30 cellular contexts compared by ENCODE assay signal in the genomic region with DNA sequence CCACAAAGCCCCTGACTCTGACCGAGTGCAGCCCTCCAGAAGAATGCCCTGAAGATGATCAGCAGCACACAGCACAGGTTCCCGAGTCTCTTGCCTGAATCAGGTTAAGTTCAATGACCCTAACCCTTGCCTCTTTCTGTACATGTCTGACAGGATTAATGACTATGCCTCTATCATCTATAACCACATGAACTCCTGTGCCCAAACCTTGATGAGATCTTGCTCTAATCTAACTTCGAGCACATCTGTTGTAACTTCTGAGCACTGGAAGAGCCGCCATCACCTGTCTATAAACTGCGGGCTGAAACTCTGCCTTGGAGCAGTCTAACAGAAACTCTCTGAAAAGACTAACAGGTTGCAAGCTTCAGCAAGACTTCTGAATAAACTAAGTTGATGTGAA. TPM values are rescaled to one million over a fixed set of nuclear protein-coding genes. Genes with fewer than 3 reads are reported as not detected.
DNase-seq lines count a peak whose midpoint lies in the region; ATAC-seq, FAIRE-seq and TF ChIP-seq lines count a peak whose summit lies in the region.
"Had no signal": no experiment of that assay in that cellular context is flagged by ENCODE, and none has a peak within 500 bp of the region (broad histone marks: within the 10 kb centered on the region; RNA-seq: fewer than 3 reads in every experiment).

No MANE protein-coding gene starts in this region.

- CTCF ChIA-PET in HepG2 (lab: Yijun Ruan, JAX; ENCODE audit: low intra/inter-chr PET ratio, low total read pairs) = no interaction called here

- ATAC-seq in HepG2 = no peak
- ATAC-seq: esophagus mucosa, foreskin keratinocyte, GM12878, heart left ventricle had no signal

- H3K36me3 Mint-ChIP-seq in T-helper 2 cell treated with Interferon-gamma antibody and Interleukin-4, amounts not matched to agents 5 μg/mL and 100 μg/mL, for 36 hours (ENCODE audit: low read depth) = peaks cover 44% of the 10 kb centered on the region

- H3K4me3 ChIP-seq in liver (ENCODE audit: low read depth in 1 of 3, low read length in 3 of 3) (no peak overlapping the region), HepG2 (replicated peaks in 1 of 3; ENCODE audit: insufficient read depth in 1 of 3, low read depth in 2 of 3, low read length in 3 of 3) (no peak overlapping the region), spleen (no peak overlapping the region), colonic mucosa (no peak overlapping the region)
- no peak overlapping the region for H3K4me3 ChIP-seq in effector memory CD4-positive, alpha-beta T cell (ENCODE audit: insufficient read depth, low read depth, low read length, poor library complexity, severe bottlenecking)
- H3K4me3 ChIP-seq: ascending aorta, GM12878, heart left ventricle, lung, ovary, SK-N-MC, smooth muscle cell had no signal

- peak overlapping the region; percentile 30 for H3K4me3 Mint-ChIP-seq in T-helper 2 cell treated with Interferon-gamma antibody and Interleukin-4, amounts not matched to agents 5 μg/mL and 100 μg/mL, for 36 hours
- H3K4me3 Mint-ChIP-seq: HFFc6, nephron progenitor cell had no signal

- peak overlapping the region; percentile 46 for H3K27ac Mint-ChIP-seq in T-helper 2 cell treated with Interferon-gamma antibody and Interleukin-4, amounts not matched to agents 5 μg/mL and 100 μg/mL, for 36 hours
- H3K27ac Mint-ChIP-seq: HFFc6 had no signal

- no peaks in the 10 kb centered on the region for H3K9me3 ChIP-seq in liver (ENCODE audit: control insufficient read depth in 4 of 4, low read length in 3 of 4)
- no peaks in the 10 kb centered on the region for H3K9me3 ChIP-seq in HepG2 (ENCODE audit: low read length)
- no peaks in the 10 kb centered on the region for H3K9me3 ChIP-seq in effector memory CD4-positive, alpha-beta T cell (ENCODE audit: control insufficient read depth, low read length)
- H3K9me3 ChIP-seq in spleen = no peaks in the 10 kb centered on the region
- no peaks in the 10 kb centered on the region for H3K9me3 ChIP-seq in colonic mucosa
- H3K9me3 ChIP-seq: ascending aorta, heart left ventricle, ovary had no signal

- H3K36me3 ChIP-seq in liver (ENCODE audit: control insufficient read depth in 4 of 4, insufficient read depth in 3 of 4, low read depth in 1 of 4, low read length in 3 of 4) = no peaks in the 10 kb centered on the region
- no peaks in the 10 kb centered on the region for H3K36me3 ChIP-seq in HepG2 (replicated peaks in 1 of 2; ENCODE audit: control insufficient read depth in 1 of 2, insufficient read depth in 2 of 2, low read length in 2 of 2)
- no peaks in the 10 kb centered on the region for H3K36me3 ChIP-seq in effector memory CD4-positive, alpha-beta T cell (ENCODE audit: control insufficient read depth, insufficient read depth, low read length)
- H3K36me3 ChIP-seq in spleen = peaks cover 0 to 4% (median 0%) of the 10 kb centered on the region in 6 donors
- no peaks in the 10 kb centered on the region for H3K36me3 ChIP-seq in colonic mucosa
- H3K36me3 ChIP-seq: ascending aorta, heart left ventricle, ovary had no signal

- TF ChIP-seq POLR2A in HepG2 (IDR thresholded peaks at IDR 0.05; ENCODE audit: insufficient read depth in 1 of 2, low read depth in 2 of 2, low read length in 2 of 2) (no peak), spleen (IDR thresholded peaks at IDR 0.05) (no peak)

- intact Hi-C loops in HepG2 (cut with micrococcal nuclease; ENCODE audit: unreplicated experiment) (no loop called here), spleen (cut with DNase I; ENCODE audit: low total_unique reads) (no loop called here), colonic mucosa (cut with DNase I) (no loop called here)

- no peak overlapping the region for H3K4me2 ChIP-seq in HepG2 (ENCODE audit: low read depth, low read length)
- H3K4me2 ChIP-seq: smooth muscle cell had no signal

- TF ChIP-seq RAD21 in liver (IDR thresholded peaks at IDR 0.05) (no peak), HepG2 (CRISPR knock-in tag; IDR thresholded peaks at IDR 0.05) (no peak)

- no TSS peak for BruUV-seq in HepG2 (replicated peaks; lab: Mats Ljungman, UMichigan)

- H3K9ac ChIP-seq in liver (ENCODE audit: low read depth in 1 of 2, low read length in 2 of 2) (no peak overlapping the region), HepG2 (ENCODE audit: insufficient read depth, low read depth, low read length) (no peak overlapping the region), colonic mucosa (ENCODE audit: low read depth in 2 of 2, low read length in 2 of 2) (no peak overlapping the region)

- no peak for FAIRE-seq in HepG2 (lab: Jason Lieb, UNC)
- FAIRE-seq: GM12878 had no signal

- 58% methylated on average over 5 of the region's 5 CpGs for WGBS in liver
- 91% methylated on average over 3 of the region's 5 CpGs for WGBS in HepG2 (ENCODE audit: low lambda C conversion rate)
- WGBS in spleen, 5 donors = 68 to 88% (median 80%) methylated on average over 5 of the region's 5 CpGs

- no peaks in the 10 kb centered on the region for H3K27me3 Mint-ChIP-seq in T-helper 2 cell treated with Interferon-gamma antibody and Interleukin-4, amounts not matched to agents 5 μg/mL and 100 μg/mL, for 36 hours (ENCODE audit: low read depth)

- peaks cover 5% of the 10 kb centered on the region for H3K9me3 Mint-ChIP-seq in T-helper 2 cell treated with Interferon-gamma antibody and Interleukin-4, amounts not matched to agents 5 μg/mL and 100 μg/mL, for 36 hours
- H3K9me3 Mint-ChIP-seq: HFFc6 had no signal

- H3K4me1 ChIP-seq in liver (ENCODE audit: control insufficient read depth in 4 of 4, insufficient read depth in 4 of 4, low read length in 3 of 4) (peaks cover 21 to 87% (median 54%) of the 10 kb centered on the region in 4 donors), HepG2 (ENCODE audit: insufficient read depth, low read length) (peaks cover 96% of the 10 kb centered on the region), spleen (peaks cover 7 to 71% (median 15%) of the 10 kb centered on the region in 6 donors), colonic mucosa (no peaks in the 10 kb centered on the region)
- peaks cover 56% of the 10 kb centered on the region for H3K4me1 ChIP-seq in effector memory CD4-positive, alpha-beta T cell (ENCODE audit: control insufficient read depth, insufficient read depth, low read length, poor library complexity, severe bottlenecking)

- peaks cover 67% of the 10 kb centered on the region for H3K4me1 Mint-ChIP-seq in T-helper 2 cell treated with Interferon-gamma antibody and Interleukin-4, amounts not matched to agents 5 μg/mL and 100 μg/mL, for 36 hours (ENCODE audit: low read depth)

- no peak for TF ChIP-seq EP300 in HepG2 (IDR thresholded peaks at IDR 0.05; ENCODE audit: low read depth in 2 of 2, low read length in 2 of 2)
- TF ChIP-seq EP300 in HepG2 (CRISPR knock-in tag; IDR thresholded peaks at IDR 0.05; ENCODE audit: borderline replicate concordance) = no peak

- in situ Hi-C loops in HepG2 (cut with HindIII; ENCODE audit: extremely low pct_ligation_motif_present, low pct_unique_long_range_greater_than_20kb) = no loop called here

- H3K27me3 ChIP-seq in liver (ENCODE audit: control insufficient read depth in 4 of 4, insufficient read depth in 4 of 4, low read length in 3 of 4) (no peaks in the 10 kb centered on the region), HepG2 (ENCODE audit: control insufficient read depth in 1 of 2, insufficient read depth in 2 of 2, low read length in 2 of 2) (no peaks in the 10 kb centered on the region), spleen (replicated peaks in 1 of 7) (no peaks in the 10 kb centered on the region), colonic mucosa (no peaks in the 10 kb centered on the region)
- no peaks in the 10 kb centered on the region for H3K27me3 ChIP-seq in effector memory CD4-positive, alpha-beta T cell (replicated peaks; ENCODE audit: control insufficient read depth, insufficient read depth, low read length, poor library complexity, severe bottlenecking)
- H3K27me3 ChIP-seq: ascending aorta, foreskin keratinocyte, heart left ventricle, ovary had no signal

- peaks cover 70% of the 10 kb centered on the region for H3K79me2 ChIP-seq in HepG2 (ENCODE audit: insufficient read depth, low read length)

- TF ChIP-seq CTCF in liver (IDR thresholded peaks at IDR 0.05; ENCODE audit: low read depth, low read length, missing input control) (no peak), HepG2 (CRISPR knock-in tag; IDR thresholded peaks at IDR 0.05) (no peak), spleen (IDR thresholded peaks at IDR 0.05 in 8 of 11, conservative IDR thresholded peaks at IDR 0.05 in 3 of 11) (no peak), colonic mucosa (IDR thresholded peaks at IDR 0.05) (no peak)

- DNase-seq in T-helper 2 cell treated with Interferon-gamma antibody and Interleukin-4, amounts not matched to agents 5 μg/mL and 100 μg/mL, for 36 hours (ENCODE audit: low spot score) = no peak
- DNase-seq in T-helper 2 cell = no peak
- DNase-seq in HepG2 (ENCODE audit: low spot score) = no peak
- no peak for DNase-seq in effector memory CD4-positive, alpha-beta T cell
- DNase-seq in spleen = no peak
- no peak for DNase-seq in colonic mucosa
- no peak for DNase-seq in NCI-H510A treated with DMSO at 0.1 percent for 48 hours (lab: John Stamatoyannopoulos, UW)
- DNase-seq: activated CD4-positive, alpha-beta T cell treated with anti-CD3 and anti-CD28 coated beads, Interleukin-2, amount 50 U/mL, for 48 hours; cortex of kidney; foreskin keratinocyte; heart left ventricle; HFFc6; kidney glomerular epithelial cell; NCI-H1048; NCI-H1694; nephron progenitor cell; OCI-M1; ovary; retina; stimulated activated CD4-positive, alpha-beta T cell treated with anti-CD3 and anti-CD28 coated beads, Interleukin-2, amount 100 ng/mL, for 24 hours; substantia nigra had no signal

- H3K27ac ChIP-seq in liver (ENCODE audit: low read depth in 1 of 2, low read length in 2 of 2) (peak overlapping the region; percentile 45 to 70), HepG2 (ENCODE audit: extremely low read length, insufficient read depth, low read length) (no peak overlapping the region), spleen (no peak overlapping the region), colonic mucosa (no peak overlapping the region)
- peak overlapping the region; percentile 9 for H3K27ac ChIP-seq in effector memory CD4-positive, alpha-beta T cell (ENCODE audit: insufficient read depth, low read length, poor library complexity, severe bottlenecking)
- H3K27ac ChIP-seq: 22Rv1, ascending aorta, C4-2B, foreskin keratinocyte, heart left ventricle, ovary, SK-N-MC had no signal

- no peaks in the 10 kb centered on the region; the same call in 1 of the 2 replicates for H4K20me1 ChIP-seq in HepG2 (ENCODE audit: insufficient read depth, low read length)

- no peak overlapping the region for H2AFZ ChIP-seq in HepG2 (ENCODE audit: low read length)

- POLR2A ChIA-PET in HepG2 (lab: Yijun Ruan, JAX) = interaction anchor here (1.2 kb wide), 1 partner anchor 17 kb away, joined by 3 read pairs; no protein-coding TSS in a partner anchor

RNA-seq across cellular contexts. Expression of a gene that starts 44.6 kb away (rescaled TPM):
- 10 to 100 TPM; 37.4 to 82.3 TPM for total RNA-seq in liver
- polyA plus RNA-seq in liver = 10 to 100 TPM; 22.2 to 26.6 TPM
- total RNA-seq in HepG2 (2016; rRNA removed; fragmentation: Illumina TruSeq; extraction: Trizol) = 22.8 and 23.1 TPM in 2 replicates
- total RNA-seq in HepG2 (2016; cell fraction: cytosol; rRNA removed; fragmentation: Illumina TruSeq; extraction: Trizol; ENCODE audit: low read depth) = 5.4 and 6.5 TPM in 2 replicates
- 21.5 and 23.8 TPM in 2 replicates for total RNA-seq in HepG2 (2016; cell fraction: insoluble cytoplasmic fraction; rRNA removed; fragmentation: Illumina TruSeq; extraction: Trizol)
- 9.0 and 9.4 TPM in 2 replicates for total RNA-seq in HepG2 (2016; cell fraction: membrane; rRNA removed; fragmentation: Illumina TruSeq; extraction: Trizol)
- total RNA-seq in HepG2 (2016; cell fraction: nucleus; rRNA removed; fragmentation: Illumina TruSeq; extraction: Trizol) = 33.8 and 36.7 TPM in 2 replicates
- 17.3 TPM in 2 replicates for polyA plus RNA-seq in HepG2 (2011; rRNA removed)
- polyA plus RNA-seq in HepG2 (2011; cell fraction: cytosol; rRNA removed) = 12.6 and 17.2 TPM in 2 replicates
- 7.1 and 8.9 TPM in 2 replicates for polyA plus RNA-seq in HepG2 (2011; cell fraction: nucleus; rRNA removed)
- 19.5 and 21.6 TPM in 2 replicates for polyA plus RNA-seq in HepG2 (2012)
- polyA plus RNA-seq in HepG2 (2016; cell fraction: cytosol; fragmentation: Illumina TruSeq; extraction: Trizol; ENCODE audit: low read depth) = 0.84 and 0.86 TPM in 2 replicates
- polyA plus RNA-seq in HepG2 (2016; cell fraction: insoluble cytoplasmic fraction; fragmentation: Illumina TruSeq; extraction: Trizol; ENCODE audit: low read depth) = 9.7 and 9.9 TPM in 2 replicates
- polyA plus RNA-seq in HepG2 (2016; cell fraction: membrane; fragmentation: Illumina TruSeq; extraction: Trizol; ENCODE audit: low read depth) = 2.2 and 3.1 TPM in 2 replicates
- 20.5 and 22.1 TPM in 2 replicates for polyA plus RNA-seq in HepG2 (2016; cell fraction: nucleus; fragmentation: Illumina TruSeq; extraction: Trizol; ENCODE audit: insufficient read depth, low read depth)
- polyA minus RNA-seq in HepG2 (2011; rRNA and poly(A)+ RNA removed; ENCODE audit: low replicate concordance) = 6.4 and 56.6 TPM in 2 replicates
- 25.1 and 29.5 TPM in 2 replicates for polyA minus RNA-seq in HepG2 (2011; cell fraction: cytosol; rRNA and poly(A)+ RNA removed)
- polyA minus RNA-seq in HepG2 (2011; cell fraction: nucleus; rRNA and poly(A)+ RNA removed) = 22.3 and 25.4 TPM in 2 replicates
- 10 to 100 TPM; 16.9 to 29.8 (median 25.5) TPM for total RNA-seq in spleen
- 1 to 10 TPM; 1.5 to 2.7 (median 2.1) TPM for polyA plus RNA-seq in spleen
- 100 to 1,000 TPM; 138 to 141 TPM for total RNA-seq in colonic mucosa

Comparison
In these comparisons a context has a peak if more than half of its experiments do, and no peak if none do; other contexts are left out.
1. H3K27ac ChIP-seq: peak in liver (2 of 2) and effector memory CD4-positive, alpha-beta T cell (single experiment); none in HepG2 (single experiment), spleen (0 of 8) and colonic mucosa (single experiment).